In the genomic region with DNA sequence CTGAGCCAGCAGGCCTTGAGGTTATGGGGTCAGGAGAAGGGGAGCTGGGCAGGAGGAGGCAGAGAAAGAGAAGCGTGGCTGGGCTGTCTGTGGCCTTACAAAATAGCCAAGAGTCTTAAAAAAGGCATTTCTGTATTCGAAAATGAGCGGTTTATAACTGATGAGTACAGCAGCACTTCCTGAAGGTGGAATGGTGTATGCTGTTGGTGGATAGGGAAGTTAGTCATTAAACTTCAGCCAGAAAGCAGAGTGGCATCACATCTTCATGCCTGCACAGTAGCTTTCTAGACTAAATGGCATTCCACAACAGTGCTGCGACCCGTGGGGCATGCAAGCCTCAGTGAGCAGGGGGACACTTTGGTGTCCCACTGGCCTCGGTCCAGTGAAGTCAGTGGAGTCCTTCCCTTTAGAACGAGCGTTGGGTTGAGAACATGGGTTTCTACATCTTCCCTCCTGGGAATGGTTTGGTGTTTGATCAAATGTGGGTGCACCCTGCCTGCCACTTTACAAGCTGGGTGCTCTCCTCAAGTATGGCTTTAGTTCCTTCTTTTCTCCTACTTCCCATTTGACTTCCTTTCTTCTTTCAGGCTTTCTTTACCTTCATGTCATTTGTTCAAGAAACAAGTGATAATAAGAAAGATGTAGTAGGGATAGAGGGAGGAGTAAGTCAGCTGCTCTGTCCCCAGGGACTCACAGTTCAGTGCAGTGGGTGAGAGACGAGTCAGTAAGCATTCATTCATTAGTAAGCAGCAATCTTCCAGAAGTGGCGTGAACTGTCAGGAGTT, we compare ENCODE assay signal across 1 cellular context.
TF ChIP-seq lines count a peak whose summit lies in the region.

No MANE protein-coding gene starts in this region.

TF ChIP-seq in IMR-90, 13 proteins besides CTCF, POLR2A, EP300 and RAD21 (continued from another document):
- TF ChIP-seq MXI1 (IDR thresholded peaks at IDR 0.05; ENCODE audit: borderline replicate concordance, low read depth, low read length) = no peak
- TF ChIP-seq CEBPB (IDR thresholded peaks at IDR 0.05; ENCODE audit: low read depth, low read length) = no peak
- no peak for TF ChIP-seq ELK1 (IDR thresholded peaks at IDR 0.05; ENCODE audit: borderline replicate concordance, low read depth, low read length)
- no peak for TF ChIP-seq CHD1 (IDR thresholded peaks at IDR 0.05; ENCODE audit: low read depth, low read length)
- TF ChIP-seq NFE2L2 (IDR thresholded peaks at IDR 0.05; ENCODE audit: low read depth, low read length) = no peak
- TF ChIP-seq MAZ (IDR thresholded peaks at IDR 0.05; ENCODE audit: borderline replicate concordance, low read depth, low read length) = no peak
- no peak for TF ChIP-seq SMC3 (IDR thresholded peaks at IDR 0.05; ENCODE audit: low read depth, low read length)
- TF ChIP-seq MAFK (IDR thresholded peaks at IDR 0.05; ENCODE audit: low read depth, low read length) = no peak
- TF ChIP-seq, protein P1, sequence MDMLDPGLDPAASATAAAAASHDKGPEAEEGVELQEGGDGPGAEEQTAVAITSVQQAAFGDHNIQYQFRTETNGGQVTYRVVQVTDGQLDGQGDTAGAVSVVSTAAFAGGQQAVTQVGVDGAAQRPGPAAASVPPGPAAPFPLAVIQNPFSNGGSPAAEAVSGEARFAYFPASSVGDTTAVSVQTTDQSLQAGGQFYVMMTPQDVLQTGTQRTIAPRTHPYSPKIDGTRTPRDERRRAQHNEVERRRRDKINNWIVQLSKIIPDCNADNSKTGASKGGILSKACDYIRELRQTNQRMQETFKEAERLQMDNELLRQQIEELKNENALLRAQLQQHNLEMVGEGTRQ (IDR thresholded peaks at IDR 0.05; ENCODE audit: low read depth, low read length) = no peak
- no peak for TF ChIP-seq RFX5 (IDR thresholded peaks at IDR 0.05; ENCODE audit: low read depth, low read length)
